In the genomic region with DNA sequence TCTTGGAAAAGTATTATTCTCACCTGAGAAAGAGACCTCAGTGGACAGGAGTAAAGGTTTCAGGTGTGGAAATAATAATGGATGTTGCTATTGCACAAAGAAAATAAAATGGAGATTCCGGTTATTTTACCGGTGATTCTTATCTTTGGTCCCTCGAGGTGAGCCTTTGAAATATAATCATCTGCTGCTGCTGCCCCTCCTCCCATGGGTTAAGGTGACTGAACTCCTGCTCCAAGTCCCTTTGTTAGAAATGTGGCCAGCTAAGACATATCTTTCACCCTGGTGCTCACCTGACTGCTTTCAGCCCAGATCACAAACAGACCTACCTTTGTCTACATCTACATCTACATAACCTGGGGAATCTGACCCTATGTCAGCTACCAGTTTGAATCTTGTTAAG, we compare ENCODE assay signal across 1 cellular context.
TF ChIP-seq lines count a peak whose summit lies in the region.

No MANE protein-coding gene starts in this region.

TF ChIP-seq in HCT116, 20 proteins besides CTCF, POLR2A, EP300 and RAD21:
- no peak for TF ChIP-seq CEBPB (IDR thresholded peaks at IDR 0.05; ENCODE audit: low read depth)
- TF ChIP-seq, protein P1, sequence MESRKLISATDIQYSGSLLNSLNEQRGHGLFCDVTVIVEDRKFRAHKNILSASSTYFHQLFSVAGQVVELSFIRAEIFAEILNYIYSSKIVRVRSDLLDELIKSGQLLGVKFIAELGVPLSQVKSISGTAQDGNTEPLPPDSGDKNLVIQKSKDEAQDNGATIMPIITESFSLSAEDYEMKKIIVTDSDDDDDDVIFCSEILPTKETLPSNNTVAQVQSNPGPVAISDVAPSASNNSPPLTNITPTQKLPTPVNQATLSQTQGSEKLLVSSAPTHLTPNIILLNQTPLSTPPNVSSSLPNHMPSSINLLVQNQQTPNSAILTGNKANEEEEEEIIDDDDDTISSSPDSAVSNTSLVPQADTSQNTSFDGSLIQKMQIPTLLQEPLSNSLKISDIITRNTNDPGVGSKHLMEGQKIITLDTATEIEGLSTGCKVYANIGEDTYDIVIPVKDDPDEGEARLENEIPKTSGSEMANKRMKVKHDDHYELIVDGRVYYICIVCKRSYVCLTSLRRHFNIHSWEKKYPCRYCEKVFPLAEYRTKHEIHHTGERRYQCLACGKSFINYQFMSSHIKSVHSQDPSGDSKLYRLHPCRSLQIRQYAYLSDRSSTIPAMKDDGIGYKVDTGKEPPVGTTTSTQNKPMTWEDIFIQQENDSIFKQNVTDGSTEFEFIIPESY (IDR thresholded peaks at IDR 0.05; ENCODE audit: extremely low read depth, insufficient replicate concordance, low read length), result no peak
- TF ChIP-seq, protein P2, sequence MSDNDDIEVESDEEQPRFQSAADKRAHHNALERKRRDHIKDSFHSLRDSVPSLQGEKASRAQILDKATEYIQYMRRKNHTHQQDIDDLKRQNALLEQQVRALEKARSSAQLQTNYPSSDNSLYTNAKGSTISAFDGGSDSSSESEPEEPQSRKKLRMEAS (IDR thresholded peaks at IDR 0.05), result no peak
- no peak for TF ChIP-seq ELF1 (IDR thresholded peaks at IDR 0.05; ENCODE audit: borderline replicate concordance, low read depth)
- TF ChIP-seq EZH2 (IDR thresholded peaks at IDR 0.05), result no peak
- no peak for TF ChIP-seq ZNF274 (IDR thresholded peaks at IDR 0.05; ENCODE audit: low read depth, low read length)
- TF ChIP-seq EZH2phosphoT487 (IDR thresholded peaks at IDR 0.05; ENCODE audit: borderline replicate concordance), result no peak
- no peak for TF ChIP-seq SIN3A (IDR thresholded peaks at IDR 0.05; ENCODE audit: low read depth)
- TF ChIP-seq, protein P3, sequence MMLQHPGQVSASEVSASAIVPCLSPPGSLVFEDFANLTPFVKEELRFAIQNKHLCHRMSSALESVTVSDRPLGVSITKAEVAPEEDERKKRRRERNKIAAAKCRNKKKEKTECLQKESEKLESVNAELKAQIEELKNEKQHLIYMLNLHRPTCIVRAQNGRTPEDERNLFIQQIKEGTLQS (IDR thresholded peaks at IDR 0.05), result no peak
- no peak for TF ChIP-seq POLR2AphosphoS5 (IDR thresholded peaks at IDR 0.05; ENCODE audit: low read depth, low read length)
- no peak for TF ChIP-seq EGR1 (IDR thresholded peaks at IDR 0.05; ENCODE audit: low read depth)
- no peak for TF ChIP-seq SP1 (IDR thresholded peaks at IDR 0.05; ENCODE audit: low read depth)
- TF ChIP-seq FOSL1 (IDR thresholded peaks at IDR 0.05; ENCODE audit: low read depth), result no peak
- no peak for TF ChIP-seq YY1 (IDR thresholded peaks at IDR 0.05; ENCODE audit: extremely low read depth, insufficient replicate concordance, low read depth, low read length)
- TF ChIP-seq TCF7L2 (IDR thresholded peaks at IDR 0.05; ENCODE audit: borderline replicate concordance, extremely low read depth, insufficient read depth, insufficient read length), result no peak
- no peak for TF ChIP-seq CBX3 (IDR thresholded peaks at IDR 0.05; ENCODE audit: low read depth)
